18 cellular contexts compared by ENCODE assay signal in genomic region chr19:40312533-40312932, GRCh38. TPM values are rescaled to one million over a fixed set of nuclear protein-coding genes. Genes with fewer than 3 reads are reported as not detected.
A peak's percentile ranks its signal among the peaks of the same experiment; 100 is the strongest.
DNase-seq lines count a peak whose midpoint lies in the region; ATAC-seq and TF ChIP-seq lines count a peak whose summit lies in the region.
"Had no signal": no experiment of that assay in that cellular context is flagged by ENCODE, and none has a peak within 500 bp of the region (broad histone marks: within the 10 kb centered on the region; RNA-seq: fewer than 3 reads in every experiment).

No MANE protein-coding gene starts in this region.

- peaks cover 5% of the 10 kb centered on the region for H3K36me3 Mint-ChIP-seq in activated CD4-positive, alpha-beta T cell treated with anti-CD3 and anti-CD28 coated beads, Interleukin-2, amount 10 ng/mL, durations not matched to agents 7 days and 5 days (ENCODE audit: low read depth)
- H3K36me3 Mint-ChIP-seq in activated CD4-positive, alpha-beta T cell treated with anti-CD3 and anti-CD28 coated beads for 36 hours (ENCODE audit: low read depth) = peaks cover 3% of the 10 kb centered on the region

- CTCF ChIA-PET in activated CD4-positive, alpha-beta T cell treated with anti-CD3 and anti-CD28 coated beads, Interleukin-2, amount 10 ng/mL, durations not matched to agents 7 days and 5 days (lab: Charles Lee) = interaction anchor here (0.6 kb wide), 1 partner anchor 64 kb away, joined by 4 read pairs; no protein-coding TSS in a partner anchor
- CTCF ChIA-PET in activated CD4-positive, alpha-beta T cell treated with anti-CD3 and anti-CD28 coated beads for 36 hours (lab: Charles Lee) = interaction anchor here (0.6 kb wide), 2 partner anchors 8 to 203 kb away, joined by 3 read pairs; no protein-coding TSS in a partner anchor

- peak overlapping the region in 1 of 2 donors; percentile 82 for H3K27ac Mint-ChIP-seq in stimulated activated naive CD8-positive, alpha-beta T cell treated with anti-CD3 and anti-CD28 coated beads, Interleukin-15, amount 100 ng/mL, for 72 hours
- no peak overlapping the region for H3K27ac Mint-ChIP-seq in activated CD4-positive, alpha-beta T cell treated with anti-CD3 and anti-CD28 coated beads, Interleukin-2, amount 10 ng/mL, durations not matched to agents 7 days and 5 days
- H3K27ac Mint-ChIP-seq in activated CD4-positive, alpha-beta T cell treated with anti-CD3 and anti-CD28 coated beads for 36 hours = no peak overlapping the region

- TF ChIP-seq POLR2A in NB4 (IDR thresholded peaks at IDR 0.05; ENCODE audit: extremely low read depth, insufficient read length) = no peak

- H3K27me3 Mint-ChIP-seq in stimulated activated naive CD8-positive, alpha-beta T cell treated with anti-CD3 and anti-CD28 coated beads, Interleukin-15, amount 100 ng/mL, for 72 hours = no peaks in the 10 kb centered on the region
- H3K27me3 Mint-ChIP-seq in activated CD4-positive, alpha-beta T cell treated with anti-CD3 and anti-CD28 coated beads, Interleukin-2, amount 10 ng/mL, durations not matched to agents 7 days and 5 days = no peaks in the 10 kb centered on the region
- H3K27me3 Mint-ChIP-seq in activated CD4-positive, alpha-beta T cell treated with anti-CD3 and anti-CD28 coated beads for 36 hours = no peaks in the 10 kb centered on the region

- no peak overlapping the region for H3K4me3 Mint-ChIP-seq in stimulated activated naive CD8-positive, alpha-beta T cell treated with anti-CD3 and anti-CD28 coated beads, Interleukin-15, amount 100 ng/mL, for 72 hours
- H3K4me3 Mint-ChIP-seq in activated CD4-positive, alpha-beta T cell treated with anti-CD3 and anti-CD28 coated beads, Interleukin-2, amount 10 ng/mL, durations not matched to agents 7 days and 5 days = no peak overlapping the region
- no peak overlapping the region for H3K4me3 Mint-ChIP-seq in activated CD4-positive, alpha-beta T cell treated with anti-CD3 and anti-CD28 coated beads for 36 hours

- intact Hi-C loops in activated CD4-positive, alpha-beta T cell treated with anti-CD3 and anti-CD28 coated beads for 36 hours (cut with DNase I, micrococcal nuclease) = no loop called here

- peak; percentile 60 for ATAC-seq in stimulated activated naive CD8-positive, alpha-beta T cell treated with anti-CD3 and anti-CD28 coated beads, Interleukin-15, amount 100 ng/mL, for 72 hours
- no peak for ATAC-seq in stimulated activated naive CD8-positive, alpha-beta T cell treated with anti-CD3 and anti-CD28 coated beads, Interleukin-15, Interleukin-2, amounts not matched to agents 100 U/mL and 50 U/mL, for 24 hours
- ATAC-seq in activated CD4-positive, alpha-beta T cell treated with anti-CD3 and anti-CD28 coated beads for 36 hours = no peak
- ATAC-seq: A549, K562, PC-3 had no signal

- H3K4me3 ChIP-seq in NB4 (ENCODE audit: low read depth, low read length) = no peak overlapping the region
- H3K4me3 ChIP-seq: A549; BLaER1 treated with 17β-estradiol and CSF1 and Interleukin-3, amounts not matched to agents 10 nM and 100 nM; HAP-1; K562; MG63; SJSA1 had no signal

- DNase-seq in stimulated activated naive CD8-positive, alpha-beta T cell treated with anti-CD3 and anti-CD28 coated beads, Interleukin-15, amount 100 ng/mL, for 72 hours = no peak
- no peak for DNase-seq in stimulated activated naive CD8-positive, alpha-beta T cell treated with anti-CD3 and anti-CD28 coated beads, Interleukin-15, Interleukin-2, amounts not matched to agents 100 U/mL and 50 U/mL, for 24 hours
- DNase-seq in NB4 (ENCODE audit: low read depth) (peak; percentile 6), amniotic epithelial cell (ENCODE audit: low read depth) (peak; percentile 3), putamen (ENCODE audit: low spot score) (no peak), SK-N-DZ (ENCODE audit: low spot score) (no peak)
- no peak for DNase-seq in activated CD4-positive, alpha-beta T cell treated with anti-CD3 and anti-CD28 coated beads, Interleukin-2, amount 10 ng/mL, durations not matched to agents 7 days and 5 days
- DNase-seq in activated CD4-positive, alpha-beta T cell treated with anti-CD3 and anti-CD28 coated beads for 36 hours = no peak
- DNase-seq: MG63, NCI-H1105, NCI-H1694 treated with DMSO at 0.1 percent for 48 hours, NCI-H526 treated with DMSO at 0.1 percent for 48 hours, PC-3 had no signal

- POLR2A ChIA-PET in activated CD4-positive, alpha-beta T cell treated with anti-CD3 and anti-CD28 coated beads, Interleukin-2, amount 10 ng/mL, durations not matched to agents 7 days and 5 days (lab: Charles Lee) = no interaction called here
- POLR2A ChIA-PET in activated CD4-positive, alpha-beta T cell treated with anti-CD3 and anti-CD28 coated beads for 36 hours (lab: Charles Lee) = no interaction called here

- H3K4me1 Mint-ChIP-seq in stimulated activated naive CD8-positive, alpha-beta T cell treated with anti-CD3 and anti-CD28 coated beads, Interleukin-15, amount 100 ng/mL, for 72 hours = no peaks in the 10 kb centered on the region
- peaks cover 11% of the 10 kb centered on the region for H3K4me1 Mint-ChIP-seq in activated CD4-positive, alpha-beta T cell treated with anti-CD3 and anti-CD28 coated beads, Interleukin-2, amount 10 ng/mL, durations not matched to agents 7 days and 5 days
- H3K4me1 Mint-ChIP-seq in activated CD4-positive, alpha-beta T cell treated with anti-CD3 and anti-CD28 coated beads for 36 hours = no peaks in the 10 kb centered on the region

- no peaks in the 10 kb centered on the region for H3K9me3 Mint-ChIP-seq in stimulated activated naive CD8-positive, alpha-beta T cell treated with anti-CD3 and anti-CD28 coated beads, Interleukin-15, amount 100 ng/mL, for 72 hours
- peaks cover 2% of the 10 kb centered on the region for H3K9me3 Mint-ChIP-seq in activated CD4-positive, alpha-beta T cell treated with anti-CD3 and anti-CD28 coated beads, Interleukin-2, amount 10 ng/mL, durations not matched to agents 7 days and 5 days
- no peaks in the 10 kb centered on the region for H3K9me3 Mint-ChIP-seq in activated CD4-positive, alpha-beta T cell treated with anti-CD3 and anti-CD28 coated beads for 36 hours (ENCODE audit: low read depth)

- TF ChIP-seq CTCF in NB4 (IDR thresholded peaks at IDR 0.05; ENCODE audit: low read depth, low read length) = no peak

RNA-seq across cellular contexts. Expression of gene AKT2, which starts 27.4 kb away (rescaled TPM):
- total RNA-seq in activated CD4-positive, alpha-beta T cell treated with anti-CD3 and anti-CD28 coated beads, Interleukin-2, amount 10 ng/mL, durations not matched to agents 7 days and 5 days = 100 to 1,000 TPM; 131 to 148 TPM
- total RNA-seq in activated CD4-positive, alpha-beta T cell treated with anti-CD3 and anti-CD28 coated beads for 36 hours = 100 to 1,000 TPM; 142 to 148 TPM
- 123 and 134 TPM in 2 replicates for polyA plus RNA-seq in SK-N-DZ (2014; cell fraction: cytosol; rRNA removed)
- 382 and 407 TPM in 2 replicates for polyA plus RNA-seq in SK-N-DZ (2014; cell fraction: nucleus; rRNA removed)

RNA-seq across cellular contexts. Expression of gene C19orf47, which starts 35.7 kb away (rescaled TPM):
- total RNA-seq in activated CD4-positive, alpha-beta T cell treated with anti-CD3 and anti-CD28 coated beads, Interleukin-2, amount 10 ng/mL, durations not matched to agents 7 days and 5 days = 10 to 100 TPM; 21.8 to 25.3 TPM
- 10 to 100 TPM; 15.8 to 17.7 TPM for total RNA-seq in activated CD4-positive, alpha-beta T cell treated with anti-CD3 and anti-CD28 coated beads for 36 hours
- 8.7 and 9.2 TPM in 2 replicates for polyA plus RNA-seq in SK-N-DZ (2014; cell fraction: cytosol; rRNA removed)
- 6.7 and 8.8 TPM in 2 replicates for polyA plus RNA-seq in SK-N-DZ (2014; cell fraction: nucleus; rRNA removed)

RNA-seq across cellular contexts. Expression of gene PLD3, which starts 36.0 kb away (rescaled TPM):
- 10 to 100 TPM; 70.8 to 73.7 TPM for total RNA-seq in activated CD4-positive, alpha-beta T cell treated with anti-CD3 and anti-CD28 coated beads, Interleukin-2, amount 10 ng/mL, durations not matched to agents 7 days and 5 days
- total RNA-seq in activated CD4-positive, alpha-beta T cell treated with anti-CD3 and anti-CD28 coated beads for 36 hours = 10 to 100 TPM; 57.8 to 69.1 TPM
- 345 and 371 TPM in 2 replicates for polyA plus RNA-seq in SK-N-DZ (2014; cell fraction: cytosol; rRNA removed)
- polyA plus RNA-seq in SK-N-DZ (2014; cell fraction: nucleus; rRNA removed) = 170 and 172 TPM in 2 replicates

Comparison
In these comparisons a context has a peak if more than half of its experiments do, and no peak if none do; other contexts are left out.
1. DNase-seq: peak in NB4 (single experiment) and amniotic epithelial cell (single experiment); none in stimulated activated naive CD8-positive, alpha-beta T cell treated with anti-CD3 and anti-CD28 coated beads, Interleukin-15, amount 100 ng/mL, for 72 hours (0 of 2), stimulated activated naive CD8-positive, alpha-beta T cell treated with anti-CD3 and anti-CD28 coated beads, Interleukin-15, Interleukin-2, amounts not matched to agents 100 U/mL and 50 U/mL, for 24 hours (single experiment), putamen (single experiment), activated CD4-positive, alpha-beta T cell treated with anti-CD3 and anti-CD28 coated beads, Interleukin-2, amount 10 ng/mL, durations not matched to agents 7 days and 5 days (single experiment), activated CD4-positive, alpha-beta T cell treated with anti-CD3 and anti-CD28 coated beads for 36 hours (single experiment) and SK-N-DZ (single experiment).